ENCODE assay signal across 8 cellular contexts in genomic region chr1:215526147-215526845, GRCh38. TPM values are rescaled to one million over a fixed set of nuclear protein-coding genes. Genes with fewer than 3 reads are reported as not detected.
DNase-seq lines count a peak whose midpoint lies in the region; ATAC-seq, FAIRE-seq and TF ChIP-seq lines count a peak whose summit lies in the region.

No MANE protein-coding gene starts in this region.

- no peak overlapping the region for H3K27ac Mint-ChIP-seq in activated CD4-positive, alpha-beta T cell treated with anti-CD3 and anti-CD28 coated beads, Interleukin-2, amount 10 ng/mL, durations not matched to agents 24 days and 14 days

- H3K4me3 Mint-ChIP-seq in activated CD4-positive, alpha-beta T cell treated with anti-CD3 and anti-CD28 coated beads, Interleukin-2, amount 10 ng/mL, durations not matched to agents 24 days and 14 days: no peak overlapping the region

- peak; percentile 57 for TF ChIP-seq CTCF in fibroblast of villous mesenchyme (IDR thresholded peaks at IDR 0.05; ENCODE audit: insufficient read depth, low read depth, low read length)

- H3K27me3 Mint-ChIP-seq in activated CD4-positive, alpha-beta T cell treated with anti-CD3 and anti-CD28 coated beads, Interleukin-2, amount 10 ng/mL, durations not matched to agents 24 days and 14 days: no peaks in the 10 kb centered on the region

- peak; percentile 67 for DNase-seq in NCI-H1048 (lab: John Stamatoyannopoulos, UW)
- DNase-seq in SK-N-DZ (ENCODE audit: low spot score): peak; percentile 49
- DNase-seq in fibroblast of villous mesenchyme (ENCODE audit: low read depth): peak; percentile 67
- no peak for DNase-seq in sciatic nerve (ENCODE audit: low spot score)
- DNase-seq in activated CD4-positive, alpha-beta T cell treated with anti-CD3 and anti-CD28 coated beads, Interleukin-2, amount 10 ng/mL, durations not matched to agents 24 days and 14 days: no peak
- DNase-seq in activated CD4-positive, alpha-beta T cell treated with anti-CD3 and anti-CD28 coated beads for 48 hours: no peak

- intact Hi-C loops in sciatic nerve (cut with DNase I): loop anchor here (10.0 kb wide), 1 partner anchor 871 kb away; no protein-coding TSS in a partner anchor
- intact Hi-C loops in activated CD4-positive, alpha-beta T cell treated with anti-CD3 and anti-CD28 coated beads, Interleukin-2, amount 10 ng/mL, durations not matched to agents 24 days and 14 days (cut with micrococcal nuclease): loop anchor here (1.0 to 10.0 kb wide), 2 partner anchors 861 to 898 kb away; no protein-coding TSS in a partner anchor

- peak; percentile 86 for ATAC-seq in GM21723 (IDR thresholded peaks at IDR 0.05; ENCODE audit: unreplicated experiment)
- peak; percentile 45 for ATAC-seq in sciatic nerve

- H3K36me3 Mint-ChIP-seq in activated CD4-positive, alpha-beta T cell treated with anti-CD3 and anti-CD28 coated beads, Interleukin-2, amount 10 ng/mL, durations not matched to agents 24 days and 14 days (ENCODE audit: low read depth): no peaks in the 10 kb centered on the region

- FAIRE-seq in G401.6 (lab: Jason Lieb, UNC): peak; percentile 94

- no peaks in the 10 kb centered on the region for H3K9me3 Mint-ChIP-seq in activated CD4-positive, alpha-beta T cell treated with anti-CD3 and anti-CD28 coated beads, Interleukin-2, amount 10 ng/mL, durations not matched to agents 24 days and 14 days

- peaks cover 2% of the 10 kb centered on the region for H3K4me1 Mint-ChIP-seq in activated CD4-positive, alpha-beta T cell treated with anti-CD3 and anti-CD28 coated beads, Interleukin-2, amount 10 ng/mL, durations not matched to agents 24 days and 14 days

- H3K4me3 ChIP-seq in fibroblast of villous mesenchyme (ENCODE audit: low read depth, low read length): no peak overlapping the region

RNA-seq across cellular contexts. Expression of gene KCTD3, which starts 40.8 kb away (rescaled TPM):
- polyA plus RNA-seq in SK-N-DZ (2014; cell fraction: cytosol; rRNA removed): 57.9 and 75.0 TPM in 2 replicates
- polyA plus RNA-seq in SK-N-DZ (2014; cell fraction: nucleus; rRNA removed): 85.6 and 90.8 TPM in 2 replicates
- 38.0 and 60.9 TPM in 2 replicates for total RNA-seq in fibroblast of villous mesenchyme
- 59.4 TPM for total RNA-seq in sciatic nerve
- total RNA-seq in activated CD4-positive, alpha-beta T cell treated with anti-CD3 and anti-CD28 coated beads, Interleukin-2, amount 10 ng/mL, durations not matched to agents 24 days and 14 days: 4.5 and 6.9 TPM in 2 replicates

Comparison
In these comparisons a context has a peak if more than half of its experiments do, and no peak if none do; other contexts are left out.
1. DNase-seq: peak in NCI-H1048 (single experiment), SK-N-DZ (single experiment) and fibroblast of villous mesenchyme (single experiment); none in sciatic nerve (single experiment), activated CD4-positive, alpha-beta T cell treated with anti-CD3 and anti-CD28 coated beads, Interleukin-2, amount 10 ng/mL, durations not matched to agents 24 days and 14 days (single experiment) and activated CD4-positive, alpha-beta T cell treated with anti-CD3 and anti-CD28 coated beads for 48 hours (single experiment).